ENCODE assay signal across 8 cellular contexts in genomic region chr2:216015722-216016464, GRCh38. TPM values are rescaled to one million over a fixed set of nuclear protein-coding genes. Genes with fewer than 3 reads are reported as not detected.
DNase-seq lines count a peak whose midpoint lies in the region; ATAC-seq and TF ChIP-seq lines count a peak whose summit lies in the region.

No MANE protein-coding gene starts in this region.

- H4K20me1 ChIP-seq in OCI-LY3 (ENCODE audit: insufficient read depth, low read length), result peaks cover 7% of the 10 kb centered on the region

- H3K4me2 ChIP-seq in OCI-LY3 (ENCODE audit: low read length), result peak overlapping the region; percentile 71

- H3K36me3 ChIP-seq in OCI-LY3 (replicated peaks; ENCODE audit: low read depth, low read length) (peaks cover 7% of the 10 kb centered on the region), ascending aorta (no peaks in the 10 kb centered on the region)

- DNase-seq in NK-92 treated with Interleukin-12 subunit alpha and Interleukin-12 subunit beta, amount 100 ng/mL, for 24 hours (lab: John Stamatoyannopoulos, UW), result peak; percentile 44
- DNase-seq in NK-92 (lab: John Stamatoyannopoulos, UW; ENCODE audit: unreplicated experiment), result no peak
- DNase-seq in cerebellum (ENCODE audit: low spot score), result peak; percentile 60
- no peak for DNase-seq in HUDEP-2 (lab: John Stamatoyannopoulos, UW; ENCODE audit: unreplicated experiment in 76 of 76)
- no peak for DNase-seq in foreskin melanocyte
- DNase-seq in ascending aorta (ENCODE audit: low spot score in 2 of 2), result no peak

- H3K79me2 ChIP-seq in OCI-LY3 (ENCODE audit: low read length), result peaks cover 42% of the 10 kb centered on the region

- TF ChIP-seq CTCF in OCI-LY3 (IDR thresholded peaks at IDR 0.05; ENCODE audit: low read depth, low read length) (no peak), ascending aorta (IDR thresholded peaks at IDR 0.05) (no peak)

- intact Hi-C loops in ascending aorta (cut with DNase I), result no loop called here

- H3K27me3 ChIP-seq in OCI-LY3 (ENCODE audit: low read depth, low read length), result no peaks in the 10 kb centered on the region
- no peaks in the 10 kb centered on the region for H3K27me3 ChIP-seq in ascending aorta

- peak; percentile 86 for ATAC-seq in HG02981 (IDR thresholded peaks at IDR 0.05; ENCODE audit: unreplicated experiment)

- peaks cover 59% of the 10 kb centered on the region for H3K4me1 ChIP-seq in OCI-LY3 (ENCODE audit: low read length)
- peaks cover 0 to 4% of the 10 kb centered on the region in 2 donors for H3K4me1 ChIP-seq in ascending aorta

- peak overlapping the region; percentile 59 for H3K9ac ChIP-seq in OCI-LY3 (ENCODE audit: low read length)

- peak overlapping the region; percentile 98 for H3K27ac ChIP-seq in OCI-LY3 (ENCODE audit: low read length)
- H3K27ac ChIP-seq in ascending aorta, result no peak overlapping the region

- peak overlapping the region; percentile 33 for H3K4me3 ChIP-seq in OCI-LY3 (ENCODE audit: low read length)
- H3K4me3 ChIP-seq in ascending aorta, result no peak overlapping the region

- no peaks in the 10 kb centered on the region for H3K9me3 ChIP-seq in OCI-LY3 (ENCODE audit: insufficient read depth, low read length)
- H3K9me3 ChIP-seq in ascending aorta, result no peaks in the 10 kb centered on the region

- no peak overlapping the region for H2AFZ ChIP-seq in OCI-LY3 (ENCODE audit: low read depth, low read length)

RNA-seq across cellular contexts. Expression of gene MREG, which starts 2.5 kb away (rescaled TPM):
- total RNA-seq in cerebellum (8.8 TPM), ascending aorta (not detected)

Comparison
In these comparisons a context has a peak if more than half of its experiments do, and no peak if none do; other contexts are left out.
1. DNase-seq: peak in NK-92 treated with Interleukin-12 subunit alpha and Interleukin-12 subunit beta, amount 100 ng/mL, for 24 hours (single experiment) and cerebellum (single experiment); none in NK-92 (single experiment), HUDEP-2 (0 of 76), foreskin melanocyte (single experiment) and ascending aorta (0 of 2).